In the genomic region with DNA sequence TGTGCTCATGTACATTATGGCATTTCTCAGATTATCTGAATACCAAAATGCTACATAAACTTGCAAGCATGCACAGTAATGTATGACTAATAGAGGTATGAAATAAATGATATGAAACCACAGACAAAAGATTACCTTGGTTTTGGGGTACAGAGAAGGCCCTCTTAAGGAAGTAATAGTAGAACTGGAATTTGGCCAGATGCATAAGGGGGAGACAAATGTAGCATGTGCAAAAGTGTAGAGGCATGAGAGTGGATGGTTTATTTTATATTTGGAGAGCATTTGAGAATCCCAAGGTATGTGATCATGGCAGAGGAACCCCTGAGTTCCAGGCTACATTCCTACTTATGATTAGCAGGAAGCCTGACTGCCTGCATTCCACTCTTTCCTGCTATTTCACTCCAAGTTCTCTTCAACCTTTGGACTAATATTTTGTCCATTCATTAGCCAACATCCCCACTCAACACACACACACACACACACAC, we compare ENCODE assay signal across 15 cellular contexts.
DNase-seq lines count a peak whose midpoint lies in the region; ATAC-seq, FAIRE-seq and TF ChIP-seq lines count a peak whose summit lies in the region.
"Had no signal": no experiment of that assay in that cellular context is flagged by ENCODE, and none has a peak within 500 bp of the region (broad histone marks: within the 10 kb centered on the region; RNA-seq: fewer than 3 reads in every experiment).

No MANE protein-coding gene starts in this region.

- H3K4me1 ChIP-seq in HAP-1 = peaks cover 6% of the 10 kb centered on the region; the same call in 1 of the 2 replicates

- H3K4me3 ChIP-seq in AG10803 (ENCODE audit: low read length) = no peak overlapping the region
- H3K4me3 ChIP-seq in brain microvascular endothelial cell (ENCODE audit: low read depth, low read length) = no peak overlapping the region
- H3K4me3 ChIP-seq in HAP-1 = no peak overlapping the region
- H3K4me3 ChIP-seq: left ventricle myocardium inferior had no signal

- TF ChIP-seq CTCF in AG10803 (conservative IDR thresholded peaks at IDR 0.05; ENCODE audit: low read length) (no peak), brain microvascular endothelial cell (IDR thresholded peaks at IDR 0.05; ENCODE audit: low read depth, low read length, missing control alignments) (no peak)

- H3K9me3 ChIP-seq in HAP-1 = no peaks in the 10 kb centered on the region
- H3K9me3 ChIP-seq: left ventricle myocardium inferior had no signal

- ATAC-seq in HG03521 (IDR thresholded peaks at IDR 0.05; ENCODE audit: unreplicated experiment) = no peak
- ATAC-seq: activated T-cell treated with anti-CD3 and anti-CD28 coated beads, Interleukin-2, amount 50 U/mL, for 72 hours; T-cell had no signal

- peak; percentile 76 for DNase-seq in AG10803 (ENCODE audit: low read depth)
- peak; percentile 10 for DNase-seq in HTR-8/SVneo (ENCODE audit: insufficient read length, low spot score)
- DNase-seq in brain microvascular endothelial cell = peak; percentile 75
- DNase-seq in kidney glomerular epithelial cell (lab: John Stamatoyannopoulos, UW) = peak; percentile 33
- DNase-seq in NCI-H2107 treated with DMSO at 0.1 percent for 48 hours (lab: John Stamatoyannopoulos, UW; ENCODE audit: unreplicated experiment) = no peak
- no peak for DNase-seq in NCI-H2081 treated with DMSO at 0.1 percent for 48 hours (lab: John Stamatoyannopoulos, UW)
- DNase-seq in HAP-1 (ENCODE audit: low spot score in 2 of 2) = no peak
- DNase-seq: activated CD4-positive, alpha-beta memory T cell treated with anti-CD3 and anti-CD28 coated beads, Interleukin-2, amount 10 ng/mL, durations not matched to agents 7 days and 5 days; activated T-cell treated with anti-CD3 and anti-CD28 coated beads, Interleukin-2, amount 50 U/mL, for 72 hours; effector memory CD4-positive, alpha-beta T cell; left ventricle myocardium inferior; NCI-H1417 treated with DMSO at 0.1 percent for 48 hours; small intestine; T-cell had no signal

- H3K36me3 ChIP-seq in brain microvascular endothelial cell (replicated peaks) = no peaks in the 10 kb centered on the region
- H3K36me3 ChIP-seq in HAP-1 (replicated peaks) = no peaks in the 10 kb centered on the region

- FAIRE-seq in HTR-8/SVneo (lab: Jason Lieb, UNC) = peak; percentile 66
- FAIRE-seq: small intestine had no signal

- H3K27me3 ChIP-seq in brain microvascular endothelial cell (replicated peaks) = no peaks in the 10 kb centered on the region
- no peaks in the 10 kb centered on the region for H3K27me3 ChIP-seq in HAP-1 (ENCODE audit: low read depth)

- in situ Hi-C loops in brain microvascular endothelial cell (cut with HindIII; ENCODE audit: low pct_ligation_motif_present, low sequenced_read_pairs) = loop anchor here (10.0 kb wide), 1 partner anchor 143 kb away; no protein-coding TSS in a partner anchor
- in situ Hi-C loops in HAP-1 (cut with MboI; ENCODE audit: low sequenced_read_pairs) = no loop called here

- H3K27ac ChIP-seq in brain microvascular endothelial cell = peak overlapping the region; percentile 17
- H3K27ac ChIP-seq: left ventricle myocardium inferior had no signal

Comparison
In these comparisons a context has a peak if more than half of its experiments do, and no peak if none do; other contexts are left out.
1. DNase-seq: peak in AG10803 (single experiment), HTR-8/SVneo (single experiment), brain microvascular endothelial cell (single experiment) and kidney glomerular epithelial cell (single experiment); none in NCI-H2107 treated with DMSO at 0.1 percent for 48 hours (single experiment), NCI-H2081 treated with DMSO at 0.1 percent for 48 hours (single experiment) and HAP-1 (0 of 2).